In the genomic region with DNA sequence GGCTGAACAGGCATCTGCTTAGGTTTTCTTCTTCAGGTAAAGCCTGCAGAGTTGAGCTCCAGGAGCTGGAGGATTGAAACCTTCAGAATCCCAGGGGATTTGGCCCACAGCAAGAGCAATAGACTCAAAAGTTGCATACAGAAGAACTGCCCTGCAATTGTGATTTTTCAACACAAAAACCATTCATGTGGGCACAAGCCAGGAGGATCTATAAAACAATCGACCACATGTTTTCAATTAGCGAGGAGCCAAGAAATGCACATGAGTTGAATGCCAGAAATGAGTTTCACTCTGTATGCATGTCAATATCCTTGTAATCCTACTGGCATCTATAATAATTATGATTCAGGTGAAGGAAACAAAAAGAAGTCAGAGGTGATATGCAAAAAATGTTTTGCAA, we compare ENCODE assay signal across 28 cellular contexts.
DNase-seq lines count a peak whose midpoint lies in the region; ATAC-seq, FAIRE-seq and TF ChIP-seq lines count a peak whose summit lies in the region.
"Had no signal": no experiment of that assay in that cellular context is flagged by ENCODE, and none has a peak within 500 bp of the region (broad histone marks: within the 10 kb centered on the region; RNA-seq: fewer than 3 reads in every experiment).

No MANE protein-coding gene starts in this region.

- no peaks in the 10 kb centered on the region for H4K20me1 ChIP-seq in astrocyte (ENCODE audit: insufficient read depth, low read length)

- no peaks in the 10 kb centered on the region for H3K36me3 ChIP-seq in HAP-1 (replicated peaks)
- no peaks in the 10 kb centered on the region for H3K36me3 ChIP-seq in astrocyte (ENCODE audit: insufficient read depth, low read length)
- H3K36me3 ChIP-seq in mucosa of descending colon (ENCODE audit: low read depth), result no peaks in the 10 kb centered on the region
- H3K36me3 ChIP-seq: ascending aorta, left lung, pancreas, right lobe of liver had no signal

- TF ChIP-seq CTCF in AG09319 (IDR thresholded peaks at IDR 0.05; ENCODE audit: low read depth, low read length) (no peak), astrocyte (IDR thresholded peaks at IDR 0.05; ENCODE audit: insufficient read depth, low read depth, low read length) (no peak), foreskin fibroblast (IDR thresholded peaks at IDR 0.05; ENCODE audit: low read depth, low read length) (no peak), coronary artery (IDR thresholded peaks at IDR 0.05) (no peak), mucosa of descending colon (IDR thresholded peaks at IDR 0.05) (no peak)

- intact Hi-C loops in mucosa of descending colon (cut with DNase I, micrococcal nuclease), result no loop called here

- no peaks in the 10 kb centered on the region for H3K27me3 Mint-ChIP-seq in astrocyte (ENCODE audit: low read depth, unreplicated experiment)
- H3K27me3 Mint-ChIP-seq: activated CD4-positive, alpha-beta T cell treated with anti-CD3 and anti-CD28 coated beads, Interleukin-2, amount 10 ng/mL, durations not matched to agents 7 days and 5 days; CD4-positive, alpha-beta memory T cell; naive B cell had no signal

- H3K9me3 ChIP-seq in HAP-1 (no peaks in the 10 kb centered on the region), astrocyte (ENCODE audit: insufficient read depth, low read depth, low read length) (no peaks in the 10 kb centered on the region), mucosa of descending colon (no peaks in the 10 kb centered on the region)
- H3K9me3 ChIP-seq: ascending aorta, left lung, pancreas, right lobe of liver, testis had no signal

- H3K4me1 ChIP-seq in HAP-1, result peaks cover 16% of the 10 kb centered on the region
- H3K4me1 ChIP-seq in astrocyte (ENCODE audit: insufficient read depth, low read length), result no peaks in the 10 kb centered on the region
- H3K4me1 ChIP-seq in mucosa of descending colon (ENCODE audit: low read depth), result no peaks in the 10 kb centered on the region
- H3K4me1 ChIP-seq: ascending aorta, left lung, pancreas, right lobe of liver, testis had no signal

- H3K4me2 ChIP-seq in astrocyte (ENCODE audit: low read length), result peak overlapping the region; percentile 9

- no peaks in the 10 kb centered on the region for H3K79me2 ChIP-seq in astrocyte (ENCODE audit: insufficient read depth, low read length)

- ATAC-seq in GM21423 (IDR thresholded peaks at IDR 0.05; ENCODE audit: unreplicated experiment) (no peak), mucosa of descending colon (no peak)
- ATAC-seq: activated naive CD4-positive, alpha-beta T cell treated with anti-CD3 and anti-CD28 coated beads, Interleukin-2, amount 50 U/mL, for 72 hours; left lung; pancreas; right lobe of liver had no signal

- H3K27ac Mint-ChIP-seq in astrocyte (ENCODE audit: unreplicated experiment), result no peak overlapping the region
- H3K27ac Mint-ChIP-seq: activated CD4-positive, alpha-beta T cell treated with anti-CD3 and anti-CD28 coated beads, Interleukin-2, amount 10 ng/mL, durations not matched to agents 7 days and 5 days; activated naive CD4-positive, alpha-beta T cell treated with anti-CD3 and anti-CD28 coated beads, Interleukin-2, amount 50 U/mL, for 72 hours; activated T-helper 2 cell treated with anti-CD3 and anti-CD28 coated beads, Interferon-gamma antibody, Interleukin-2, Interleukin-4, amounts not matched to agents 10 μg/mL and 5 μg/mL and 100 μg/mL, durations not matched to agents 14 hours and 24 hours and 36 hours; CD4-positive, alpha-beta memory T cell; HFFc6; naive B cell had no signal

- no peak overlapping the region for H3K27ac ChIP-seq in astrocyte (ENCODE audit: low read depth, low read length)
- no peak overlapping the region for H3K27ac ChIP-seq in coronary artery
- H3K27ac ChIP-seq: ascending aorta, left lung, pancreas, right lobe of liver, testis, VCaP had no signal

- H3K4me3 ChIP-seq in HAP-1 (no peak overlapping the region), astrocyte (ENCODE audit: insufficient read depth, low read depth, low read length) (no peak overlapping the region), foreskin fibroblast (ENCODE audit: low read depth in 1 of 2, low read length in 2 of 2) (no peak overlapping the region), coronary artery (no peak overlapping the region), mucosa of descending colon (no peak overlapping the region)
- H3K4me3 ChIP-seq: ascending aorta, left lung, pancreas, right lobe of liver, testis had no signal

- H3K9me3 Mint-ChIP-seq in astrocyte (ENCODE audit: unreplicated experiment), result no peaks in the 10 kb centered on the region
- H3K9me3 Mint-ChIP-seq: activated CD4-positive, alpha-beta T cell treated with anti-CD3 and anti-CD28 coated beads, Interleukin-2, amount 10 ng/mL, durations not matched to agents 7 days and 5 days; activated naive CD4-positive, alpha-beta T cell treated with anti-CD3 and anti-CD28 coated beads, Interleukin-2, amount 50 U/mL, for 72 hours; activated T-helper 2 cell treated with anti-CD3 and anti-CD28 coated beads, Interferon-gamma antibody, Interleukin-2, Interleukin-4, amounts not matched to agents 10 μg/mL and 5 μg/mL and 100 μg/mL, durations not matched to agents 14 hours and 24 hours and 36 hours had no signal

- H3K4me3 Mint-ChIP-seq in astrocyte (ENCODE audit: unreplicated experiment), result no peak overlapping the region
- H3K4me3 Mint-ChIP-seq: activated CD4-positive, alpha-beta T cell treated with anti-CD3 and anti-CD28 coated beads, Interleukin-2, amount 10 ng/mL, durations not matched to agents 7 days and 5 days; CD4-positive, alpha-beta memory T cell; HFFc6; naive B cell had no signal

- H3K27me3 ChIP-seq in HAP-1 (ENCODE audit: low read depth), result no peaks in the 10 kb centered on the region
- H3K27me3 ChIP-seq in astrocyte (ENCODE audit: insufficient read depth, low read length), result no peaks in the 10 kb centered on the region
- H3K27me3 ChIP-seq: ascending aorta, left lung, pancreas, right lobe of liver, testis had no signal

- H3K9ac ChIP-seq in astrocyte (ENCODE audit: low read length), result no peak overlapping the region

- no peak overlapping the region for H2AFZ ChIP-seq in astrocyte (ENCODE audit: low read depth, low read length)

- FAIRE-seq in astrocyte (lab: Jason Lieb, UNC), result no peak
- FAIRE-seq: urothelium cell line had no signal

- no peaks in the 10 kb centered on the region for H3K4me1 Mint-ChIP-seq in astrocyte (ENCODE audit: low read depth, unreplicated experiment)
- H3K4me1 Mint-ChIP-seq: activated CD4-positive, alpha-beta T cell treated with anti-CD3 and anti-CD28 coated beads, Interleukin-2, amount 10 ng/mL, durations not matched to agents 7 days and 5 days; CD4-positive, alpha-beta memory T cell; naive B cell had no signal

- peak; percentile 25 for DNase-seq in AG09319 (ENCODE audit: extremely low read depth, low read depth)
- peak; percentile 45 to 57 for DNase-seq in HAP-1 (ENCODE audit: low spot score in 2 of 2)
- peak; percentile 22 for DNase-seq in astrocyte (ENCODE audit: low read depth)
- peak; percentile 66 to 87 for DNase-seq in foreskin fibroblast
- DNase-seq in coronary artery (ENCODE audit: low spot score), result no peak
- DNase-seq in mucosa of descending colon, result no peak
- no peak for DNase-seq in anterior cingulate cortex (lab: John Stamatoyannopoulos, UW)
- DNase-seq: activated CD4-positive, alpha-beta T cell treated with anti-CD3 and anti-CD28 coated beads, Interleukin-2, amount 10 ng/mL, durations not matched to agents 7 days and 5 days; CD4-positive, alpha-beta memory T cell; DMS 273 treated with DMSO at 0.1 percent for 48 hours; HFFc6; hypothalamus; left lung; mesendoderm; naive B cell; NCI-H1436 treated with DMSO at 0.1 percent for 48 hours; pancreas; right lobe of liver; stimulated activated CD4-positive, alpha-beta T cell treated with anti-CD3 and anti-CD28 coated beads, Interleukin-12 subunit alpha, Interleukin-12 subunit beta, amount 100 ng/mL, for 4 hours; stimulated activated CD4-positive, alpha-beta T cell treated with anti-CD3 and anti-CD28 coated beads, Interleukin-4, amount 100 ng/mL, for 24 hours; stimulated activated naive CD4-positive, alpha-beta T cell; testis had no signal

- in situ Hi-C loops in HAP-1 (cut with MboI; ENCODE audit: low sequenced_read_pairs), result no loop called here

- H3K36me3 Mint-ChIP-seq in astrocyte (ENCODE audit: low read depth, unreplicated experiment), result no peaks in the 10 kb centered on the region
- H3K36me3 Mint-ChIP-seq: activated naive CD4-positive, alpha-beta T cell treated with anti-CD3 and anti-CD28 coated beads, Interleukin-2, amount 50 U/mL, for 72 hours; CD4-positive, alpha-beta memory T cell; naive B cell had no signal

Comparison
In these comparisons a context has a peak if more than half of its experiments do, and no peak if none do; other contexts are left out.
1. DNase-seq: peak in AG09319 (single experiment), HAP-1 (2 of 2), astrocyte (single experiment) and foreskin fibroblast (2 of 2); none in coronary artery (single experiment), mucosa of descending colon (0 of 3) and anterior cingulate cortex (0 of 58).